In the genomic region with DNA sequence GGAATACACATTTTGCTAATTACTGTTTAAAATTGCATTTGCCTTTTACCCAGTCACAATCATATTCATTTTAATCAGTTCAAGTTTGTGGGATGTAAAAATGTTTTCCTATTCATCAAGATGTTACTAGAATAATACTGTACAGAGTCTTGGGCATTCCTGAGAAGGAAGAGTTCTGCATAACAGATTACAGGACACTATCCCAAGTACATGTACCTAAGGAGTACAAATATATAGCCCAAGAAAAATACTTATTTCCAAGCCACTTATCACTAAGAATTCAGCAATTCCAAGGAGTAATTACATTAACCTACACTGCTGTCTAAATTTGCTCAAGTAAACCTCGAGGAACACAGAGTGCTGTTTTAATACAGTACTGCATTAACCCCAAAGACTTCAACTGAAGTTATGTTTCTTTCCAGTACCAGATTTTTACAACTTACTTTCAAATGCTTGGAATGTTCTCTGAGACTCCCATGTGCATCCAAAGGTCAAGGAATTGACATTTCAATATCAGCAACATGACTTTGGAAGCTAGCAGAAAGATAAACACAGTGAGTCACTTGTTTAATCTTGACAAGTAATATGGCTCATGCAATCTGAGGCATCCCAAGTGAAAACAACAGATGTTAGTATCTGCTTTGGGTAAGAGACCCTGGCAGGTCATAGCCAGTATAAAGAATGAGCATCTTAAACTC, we compare ENCODE assay signal across 13 cellular contexts.
DNase-seq lines count a peak whose midpoint lies in the region; ATAC-seq and TF ChIP-seq lines count a peak whose summit lies in the region.
"Had no signal": no experiment of that assay in that cellular context is flagged by ENCODE, and none has a peak within 500 bp of the region (broad histone marks: within the 10 kb centered on the region; RNA-seq: fewer than 3 reads in every experiment).

No MANE protein-coding gene starts in this region.

- intact Hi-C loops in PC-3 (cut with micrococcal nuclease) = no loop called here

- H3K4me2 ChIP-seq in PC-3 (ENCODE audit: low read length) (no peak overlapping the region), neuronal stem cell (ENCODE audit: insufficient read depth, low read length, poor library complexity, severe bottlenecking) (no peak overlapping the region)

- H3K27me3 ChIP-seq in PC-3 (ENCODE audit: low read length) (peaks cover 6% of the 10 kb centered on the region; the same call in 1 of the 2 replicates), neuronal stem cell (ENCODE audit: control insufficient read depth in 3 of 3, insufficient read depth in 3 of 3, low read depth in 1 of 3, low read length in 3 of 3) (no peaks in the 10 kb centered on the region)
- H3K27me3 ChIP-seq: tibial nerve had no signal

- no peaks in the 10 kb centered on the region for H3F3A ChIP-seq in PC-3 (ENCODE audit: low read length, unreplicated experiment)

- DNase-seq in DMS53 treated with DMSO at 0.1 percent for 48 hours (lab: John Stamatoyannopoulos, UW; ENCODE audit: unreplicated experiment) (peak; percentile 66), PC-3 (peak; percentile 55), epithelial cell of proximal tubule (ENCODE audit: low read depth) (peak; percentile 56), neuronal stem cell (ENCODE audit: low spot score) (no peak), NCI-H1092 (lab: John Stamatoyannopoulos, UW) (no peak), GM19240 (ENCODE audit: insufficient read length, low spot score) (no peak), NCI-H2029 (lab: John Stamatoyannopoulos, UW) (no peak), NCI-H345 (lab: John Stamatoyannopoulos, UW) (no peak)
- DNase-seq: activated T-cell treated with anti-CD3 and anti-CD28 coated beads, Interleukin-2, amount 50 U/mL, for 4 hours; DMS79 treated with DMSO at 0.1 percent for 48 hours; effector CD4-positive, alpha-beta T cell; WERI-Rb-1 had no signal

- H3K27ac ChIP-seq in PC-3 (ENCODE audit: low read length) (no peak overlapping the region), neuronal stem cell (replicated peaks; ENCODE audit: low read length) (no peak overlapping the region)
- H3K27ac ChIP-seq: tibial nerve, WERI-Rb-1 had no signal

- H2BK120ac ChIP-seq in neuronal stem cell (ENCODE audit: low read depth, low read length) = no peak overlapping the region

- H3K79me1 ChIP-seq in neuronal stem cell (ENCODE audit: low read depth, low read length) = no peaks in the 10 kb centered on the region

- H3K4me1 ChIP-seq in PC-3 (ENCODE audit: insufficient read depth, low read length) (peaks cover 9% of the 10 kb centered on the region; the same call in 1 of the 2 replicates), neuronal stem cell (ENCODE audit: control insufficient read depth in 2 of 2, insufficient read depth in 1 of 2, low read depth in 1 of 2, low read length in 2 of 2) (peaks cover 0 to 1% of the 10 kb centered on the region in 2 donors)

- no peaks in the 10 kb centered on the region for H3K9me2 ChIP-seq in PC-3 (replicated peaks; ENCODE audit: low read length)

- no peak overlapping the region for H3K14ac ChIP-seq in neuronal stem cell (ENCODE audit: low read length)

- CTCF ChIA-PET in PC-3 (lab: Charles Lee) = no interaction called here

- H2BK15ac ChIP-seq in neuronal stem cell (ENCODE audit: low read length) = no peak overlapping the region

- TF ChIP-seq CTCF in PC-3 (conservative IDR thresholded peaks at IDR 0.05; ENCODE audit: low read depth, low read length) (no peak), epithelial cell of proximal tubule (conservative IDR thresholded peaks at IDR 0.05; ENCODE audit: low read depth, low read length) (no peak)

- no peak overlapping the region for H2BK5ac ChIP-seq in neuronal stem cell (ENCODE audit: low read length)

- H3K4me3 ChIP-seq in PC-3 (ENCODE audit: low read length) = no peak overlapping the region
- H3K4me3 ChIP-seq in epithelial cell of proximal tubule (ENCODE audit: low read depth, low read length) = no peak overlapping the region
- H3K4me3 ChIP-seq in neuronal stem cell (ENCODE audit: low read length in 2 of 2) = no peak overlapping the region
- H3K4me3 ChIP-seq: tibial nerve had no signal

- no peak overlapping the region for H2AK5ac ChIP-seq in neuronal stem cell (ENCODE audit: low read depth, low read length)

- H3K9me3 ChIP-seq in PC-3 (ENCODE audit: low read length) = no peaks in the 10 kb centered on the region
- H3K9me3 ChIP-seq in neuronal stem cell (replicated peaks in 1 of 2; ENCODE audit: control insufficient read depth in 2 of 2, insufficient read depth in 1 of 2, low read depth in 1 of 2, low read length in 2 of 2) = no peaks in the 10 kb centered on the region
- H3K9me3 ChIP-seq: tibial nerve had no signal

- BruUV-seq in PC-3 (replicated peaks; lab: Mats Ljungman, UMichigan) = no TSS peak

- H3K18ac ChIP-seq in neuronal stem cell (ENCODE audit: low read length) = no peak overlapping the region

- H3K4ac ChIP-seq in neuronal stem cell (ENCODE audit: low read length) = no peak overlapping the region

- no peak overlapping the region for H4K8ac ChIP-seq in neuronal stem cell (ENCODE audit: low read depth, low read length)

- WGBS in neuronal stem cell (ENCODE audit: extremely low coverage in 2 of 2, insufficient read length in 2 of 2, insufficient replicate concordance in 1 of 2), 2 donors = no CpG with 5 or more reads among the region's 1 CpG

- ATAC-seq in PC-3 = peak; percentile 91
- ATAC-seq: activated T-cell treated with anti-CD3 and anti-CD28 coated beads, Interleukin-2, amount 50 U/mL, for 4 hours had no signal

- H2AFZ ChIP-seq in PC-3 (ENCODE audit: low read length) (no peak overlapping the region), neuronal stem cell (ENCODE audit: low read length) (peak overlapping the region; percentile 52)

- no peak overlapping the region for H4K91ac ChIP-seq in neuronal stem cell (ENCODE audit: low read depth, low read length, poor library complexity)

- H4K20me1 ChIP-seq in PC-3 (ENCODE audit: low read length) = no peaks in the 10 kb centered on the region

- H3K9ac ChIP-seq in PC-3 (ENCODE audit: low read length) (no peak overlapping the region), neuronal stem cell (ENCODE audit: low read depth, low read length, poor library complexity) (no peak overlapping the region)

- H2BK12ac ChIP-seq in neuronal stem cell (ENCODE audit: low read length) = no peak overlapping the region

- H3K36me3 ChIP-seq in PC-3 (ENCODE audit: low read depth, low read length) (no peaks in the 10 kb centered on the region), neuronal stem cell (replicated peaks in 1 of 2; ENCODE audit: control insufficient read depth in 2 of 2, insufficient read depth in 2 of 2, low read length in 2 of 2) (no peaks in the 10 kb centered on the region)
- H3K36me3 ChIP-seq: tibial nerve, WERI-Rb-1 had no signal

- no peak overlapping the region for H3K23ac ChIP-seq in neuronal stem cell (ENCODE audit: low read depth, low read length, poor library complexity)

- POLR2A ChIA-PET in PC-3 (lab: Charles Lee; ENCODE audit: unreplicated experiment) = no interaction called here

- no peaks in the 10 kb centered on the region for H3K79me2 ChIP-seq in PC-3 (ENCODE audit: low read length)

Comparison
In these comparisons a context has a peak if more than half of its experiments do, and no peak if none do; other contexts are left out.
1. DNase-seq: peak in DMS53 treated with DMSO at 0.1 percent for 48 hours (single experiment), PC-3 (single experiment) and epithelial cell of proximal tubule (single experiment); none in neuronal stem cell (single experiment), NCI-H1092 (single experiment), GM19240 (single experiment), NCI-H2029 (single experiment) and NCI-H345 (single experiment).